ENCODE assay signal across 1 cellular context in genomic region chr22:17106161-17106784, GRCh38.
TF ChIP-seq lines count a peak whose summit lies in the region.

No MANE protein-coding gene starts in this region.

TF ChIP-seq in H1, 55 proteins besides CTCF, POLR2A, EP300 and RAD21:
- TF ChIP-seq CTBP2 (IDR thresholded peaks at IDR 0.05; ENCODE audit: borderline replicate concordance, insufficient read depth, insufficient read length, low read length) (no peak), MAFK (IDR thresholded peaks at IDR 0.05; ENCODE audit: low read depth, low read length) (no peak), SAP30 (IDR thresholded peaks at IDR 0.05; ENCODE audit: insufficient read depth, insufficient replicate concordance, low read length) (no peak), YY1 (IDR thresholded peaks at IDR 0.05; ENCODE audit: low read depth, low read length) (no peak), HDAC6 (IDR thresholded peaks at IDR 0.05; ENCODE audit: low read depth, low read length) (no peak), SIRT6 (IDR thresholded peaks at IDR 0.05; ENCODE audit: low read length) (no peak), TCF12 (IDR thresholded peaks at IDR 0.05; ENCODE audit: low read depth, low read length) (no peak), POLR2AphosphoS5 (IDR thresholded peaks at IDR 0.05; ENCODE audit: low read depth, low read length) (no peak), ZNF274 (IDR thresholded peaks at IDR 0.05; ENCODE audit: borderline replicate concordance, extremely low read depth, low read length) (no peak), RFX5 (IDR thresholded peaks at IDR 0.05; ENCODE audit: borderline replicate concordance, low read depth, low read length) (no peak), NRF1 (IDR thresholded peaks at IDR 0.05; ENCODE audit: low read depth, low read length) (no peak), SIX5 (IDR thresholded peaks at IDR 0.05; ENCODE audit: low read depth, low read length) (no peak), CBX5 (IDR thresholded peaks at IDR 0.05; ENCODE audit: low read depth, low read length) (no peak), CHD2 (IDR thresholded peaks at IDR 0.05; ENCODE audit: low read length) (no peak), KDM5A (IDR thresholded peaks at IDR 0.05; ENCODE audit: low read length) (no peak), CEBPB (IDR thresholded peaks at IDR 0.05; ENCODE audit: low read depth, low read length) (no peak)
- TF ChIP-seq, protein P1, sequence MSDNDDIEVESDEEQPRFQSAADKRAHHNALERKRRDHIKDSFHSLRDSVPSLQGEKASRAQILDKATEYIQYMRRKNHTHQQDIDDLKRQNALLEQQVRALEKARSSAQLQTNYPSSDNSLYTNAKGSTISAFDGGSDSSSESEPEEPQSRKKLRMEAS (IDR thresholded peaks at IDR 0.05): no peak
